In genomic region chr14:101363261-101363555, GRCh38 we compare ENCODE assay signal across 19 cellular contexts.
A peak's percentile ranks its signal among the peaks of the same experiment; 100 is the strongest.
DNase-seq lines count a peak whose midpoint lies in the region; ATAC-seq and TF ChIP-seq lines count a peak whose summit lies in the region.
"Had no signal": no experiment of that assay in that cellular context is flagged by ENCODE, and none has a peak within 500 bp of the region (broad histone marks: within the 10 kb centered on the region; RNA-seq: fewer than 3 reads in every experiment).

No MANE protein-coding gene starts in this region.

- peaks cover 11% of the 10 kb centered on the region for H3K4me1 Mint-ChIP-seq in activated naive CD8-positive, alpha-beta T cell treated with anti-CD3 and anti-CD28 coated beads, Interleukin-2, amount 50 U/mL, for 24 hours
- H3K4me1 Mint-ChIP-seq: CD8-positive, alpha-beta memory T cell had no signal

- H2BK12ac ChIP-seq in neuronal stem cell (ENCODE audit: low read length) = no peak overlapping the region

- H3K4me2 ChIP-seq in neuronal stem cell (ENCODE audit: insufficient read depth, low read length, poor library complexity, severe bottlenecking) = no peak overlapping the region

- H3K27me3 Mint-ChIP-seq in activated naive CD8-positive, alpha-beta T cell treated with anti-CD3 and anti-CD28 coated beads, Interleukin-2, amount 50 U/mL, for 24 hours = peaks cover 23% of the 10 kb centered on the region

- TF ChIP-seq POLR2A in esophagus muscularis mucosa (IDR thresholded peaks at IDR 0.05; ENCODE audit: low read depth) (no peak), uterus (IDR thresholded peaks at IDR 0.05) (no peak)

- H3K4ac ChIP-seq in neuronal stem cell (ENCODE audit: low read length) = no peak overlapping the region

- peak; percentile 5 for DNase-seq in activated CD4-positive, alpha-beta T cell treated with anti-CD3 and anti-CD28 coated beads for 48 hours
- DNase-seq in activated CD4-positive, alpha-beta T cell treated with anti-CD3 and anti-CD28 coated beads for 4 hours = no peak
- DNase-seq in esophagus muscularis mucosa (ENCODE audit: extremely low spot score) = no peak
- no peak for DNase-seq in neuronal stem cell (ENCODE audit: low spot score)
- no peak for DNase-seq in uterus
- no peak for DNase-seq in activated CD4-positive, CD25-positive, alpha-beta regulatory T cell (lab: John Stamatoyannopoulos, UW)
- no peak for DNase-seq in activated naive CD8-positive, alpha-beta T cell treated with anti-CD3 and anti-CD28 coated beads, Interleukin-2, amount 50 U/mL, for 24 hours
- no peak for DNase-seq in DMS53 (lab: John Stamatoyannopoulos, UW)
- DNase-seq: 8988T; CD8-positive, alpha-beta memory T cell; DND-41; GF-D8; NCI-H1092; NCI-H2227 treated with DMSO at 0.1 percent for 48 hours; NCI-H524 treated with DMSO at 0.1 percent for 48 hours had no signal

- no peak overlapping the region for H2BK5ac ChIP-seq in neuronal stem cell (ENCODE audit: low read length)

- H3K27me3 ChIP-seq in esophagus muscularis mucosa = no peaks in the 10 kb centered on the region
- H3K27me3 ChIP-seq in neuronal stem cell (ENCODE audit: control insufficient read depth in 3 of 3, insufficient read depth in 3 of 3, low read depth in 1 of 3, low read length in 3 of 3) = no peaks in the 10 kb centered on the region
- H3K27me3 ChIP-seq in uterus = no peaks in the 10 kb centered on the region

- H4K8ac ChIP-seq in neuronal stem cell (ENCODE audit: low read depth, low read length) = no peak overlapping the region

- peak overlapping the region in 3 of 4 donors; percentile 74 to 85 (median 80) for H3K27ac ChIP-seq in esophagus muscularis mucosa (replicated peaks in 1 of 4)
- no peak overlapping the region for H3K27ac ChIP-seq in neuronal stem cell (replicated peaks; ENCODE audit: low read length)
- H3K27ac ChIP-seq in uterus = peak overlapping the region; percentile 88 to 95
- H3K27ac ChIP-seq: HL-60 had no signal

- no peak overlapping the region for H3K14ac ChIP-seq in neuronal stem cell (ENCODE audit: low read length)

- H3K23ac ChIP-seq in neuronal stem cell (ENCODE audit: low read depth, low read length, poor library complexity) = no peak overlapping the region

- H4K91ac ChIP-seq in neuronal stem cell (ENCODE audit: low read depth, low read length, poor library complexity) = no peak overlapping the region

- H3K27ac Mint-ChIP-seq in activated naive CD8-positive, alpha-beta T cell treated with anti-CD3 and anti-CD28 coated beads, Interleukin-2, amount 50 U/mL, for 24 hours = no peak overlapping the region
- H3K27ac Mint-ChIP-seq: CD8-positive, alpha-beta memory T cell had no signal

- H3K9ac ChIP-seq in neuronal stem cell (ENCODE audit: low read depth, low read length, poor library complexity) = no peak overlapping the region

- H2AK5ac ChIP-seq in neuronal stem cell (ENCODE audit: low read depth, low read length) = peak overlapping the region; percentile 79

- H3K36me3 Mint-ChIP-seq in activated naive CD8-positive, alpha-beta T cell treated with anti-CD3 and anti-CD28 coated beads, Interleukin-2, amount 50 U/mL, for 24 hours (ENCODE audit: low read depth) = no peaks in the 10 kb centered on the region
- H3K36me3 Mint-ChIP-seq: CD8-positive, alpha-beta memory T cell had no signal

- H3K4me3 ChIP-seq in esophagus muscularis mucosa (no peak overlapping the region), neuronal stem cell (ENCODE audit: low read length in 2 of 2) (no peak overlapping the region), uterus (no peak overlapping the region)
- H3K4me3 ChIP-seq: HAP-1 had no signal

- no peaks in the 10 kb centered on the region for H3K9me3 Mint-ChIP-seq in activated naive CD8-positive, alpha-beta T cell treated with anti-CD3 and anti-CD28 coated beads, Interleukin-2, amount 50 U/mL, for 24 hours
- H3K9me3 Mint-ChIP-seq: CD8-positive, alpha-beta memory T cell had no signal

- H3K18ac ChIP-seq in neuronal stem cell (ENCODE audit: low read length) = no peak overlapping the region

- WGBS in esophagus muscularis mucosa = 85% methylated on average over 2 of the region's 2 CpGs
- WGBS in neuronal stem cell (ENCODE audit: extremely low coverage in 2 of 2, insufficient read length in 2 of 2, insufficient replicate concordance in 1 of 2), 2 donors = no CpG with 5 or more reads among the region's 2 CpGs

- no peak overlapping the region for H2BK15ac ChIP-seq in neuronal stem cell (ENCODE audit: low read length)

- no peak for ATAC-seq in activated naive CD8-positive, alpha-beta T cell treated with anti-CD3 and anti-CD28 coated beads, Interleukin-2, amount 50 U/mL, for 24 hours
- ATAC-seq: Panc1, Right ventricle myocardium inferior had no signal

- peaks cover 0 to under 1% (median under 1%) of the 10 kb centered on the region in 4 donors for H3K9me3 ChIP-seq in esophagus muscularis mucosa
- no peaks in the 10 kb centered on the region for H3K9me3 ChIP-seq in neuronal stem cell (replicated peaks in 1 of 2; ENCODE audit: control insufficient read depth in 2 of 2, insufficient read depth in 1 of 2, low read depth in 1 of 2, low read length in 2 of 2)
- H3K9me3 ChIP-seq in uterus = no peaks in the 10 kb centered on the region
- H3K9me3 ChIP-seq: HAP-1 had no signal

- H3K4me3 Mint-ChIP-seq in activated naive CD8-positive, alpha-beta T cell treated with anti-CD3 and anti-CD28 coated beads, Interleukin-2, amount 50 U/mL, for 24 hours = no peak overlapping the region
- H3K4me3 Mint-ChIP-seq: CD8-positive, alpha-beta memory T cell had no signal

- H2BK120ac ChIP-seq in neuronal stem cell (ENCODE audit: low read depth, low read length) = no peak overlapping the region

- TF ChIP-seq CTCF in esophagus muscularis mucosa (IDR thresholded peaks at IDR 0.05) = no peak
- TF ChIP-seq CTCF in uterus (IDR thresholded peaks at IDR 0.05) = no peak

- H3K36me3 ChIP-seq in esophagus muscularis mucosa = no peaks in the 10 kb centered on the region
- H3K36me3 ChIP-seq in neuronal stem cell (replicated peaks in 1 of 2; ENCODE audit: control insufficient read depth in 2 of 2, insufficient read depth in 2 of 2, low read length in 2 of 2) = no peaks in the 10 kb centered on the region
- no peaks in the 10 kb centered on the region for H3K36me3 ChIP-seq in uterus
- H3K36me3 ChIP-seq: HAP-1 had no signal

- H3K4me1 ChIP-seq in esophagus muscularis mucosa (peaks cover 0 to 70% (median 70%) of the 10 kb centered on the region in 4 donors), neuronal stem cell (ENCODE audit: control insufficient read depth in 2 of 2, insufficient read depth in 1 of 2, low read depth in 1 of 2, low read length in 2 of 2) (peaks cover 5 to 32% of the 10 kb centered on the region in 2 donors), uterus (peaks cover 28 to 30% of the 10 kb centered on the region in 2 donors)
- H3K4me1 ChIP-seq: HAP-1 had no signal

- peaks cover 4% of the 10 kb centered on the region for H3K79me1 ChIP-seq in neuronal stem cell (ENCODE audit: low read depth, low read length)

- no peak for TF ChIP-seq EP300 in esophagus muscularis mucosa (IDR thresholded peaks at IDR 0.05)

- intact Hi-C loops in esophagus muscularis mucosa (cut with DNase I) = no loop called here
- intact Hi-C loops in uterus (cut with DNase I; ENCODE audit: low total_unique reads) = loop anchor here (10.0 kb wide), 1 partner anchor 112 kb away; no protein-coding TSS in a partner anchor

- H2AFZ ChIP-seq in neuronal stem cell (ENCODE audit: low read length) = no peak overlapping the region
